ENCODE assay signal across 1 cellular context in the genomic region with DNA sequence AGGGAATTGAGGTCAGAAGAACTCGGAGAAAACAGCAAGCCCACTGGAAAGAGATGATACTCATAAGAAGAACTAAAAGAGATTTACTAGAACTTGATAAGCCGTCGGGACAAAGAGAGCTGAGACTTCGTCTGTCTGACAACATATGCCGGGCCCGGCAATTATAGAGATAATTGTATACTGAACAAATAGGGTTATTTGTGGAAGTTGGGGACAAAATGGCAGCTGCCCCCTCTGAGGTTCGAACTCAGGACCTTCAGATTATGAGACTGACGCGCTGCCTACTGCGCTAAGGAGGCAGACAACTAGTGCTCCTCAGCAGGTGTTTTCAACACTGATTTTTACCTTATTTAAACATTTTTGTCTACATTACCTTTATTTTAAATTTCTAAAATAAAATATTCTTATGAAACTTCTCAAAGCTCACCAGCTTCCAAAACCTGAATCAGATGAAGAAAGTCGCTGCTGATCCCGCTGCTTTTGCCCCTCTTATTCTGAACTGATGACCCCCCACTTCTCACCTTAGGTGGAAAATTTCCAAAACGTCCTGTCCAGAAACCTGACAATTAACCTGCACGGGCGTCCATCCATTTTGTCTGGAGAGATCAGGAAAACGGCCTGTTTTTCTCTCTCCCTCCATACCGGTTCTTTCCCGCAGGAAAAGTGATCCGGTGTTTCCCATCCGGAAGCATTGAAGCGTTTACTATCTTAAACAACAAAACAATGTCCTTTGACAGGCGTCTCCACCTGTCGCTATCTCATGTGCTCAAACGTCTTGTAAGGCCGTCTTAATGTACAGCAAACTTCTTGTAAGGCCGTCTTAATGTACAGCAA.
TF ChIP-seq lines count a peak whose summit lies in the region.

No MANE protein-coding gene starts in this region.

TF ChIP-seq in HepG2, 621 proteins besides CTCF, POLR2A, EP300 and RAD21 (continued from another document and continues in another):
- TF ChIP-seq CSRNP1 (CRISPR knock-in tag; IDR thresholded peaks at IDR 0.05) (peak; percentile 61; the same call in 1 of the 2 replicates), RFX5 (IDR thresholded peaks at IDR 0.05; ENCODE audit: low read depth, low read length) (no peak), KLF13 (CRISPR knock-in tag; IDR thresholded peaks at IDR 0.05) (no peak), ZNF282 (IDR thresholded peaks at IDR 0.05; ENCODE audit: partially characterized antibody) (no peak), ZNF879 (CRISPR knock-in tag; IDR thresholded peaks at IDR 0.05) (no peak), ARHGAP35 (CRISPR knock-in tag; IDR thresholded peaks at IDR 0.05; ENCODE audit: borderline replicate concordance) (no peak), ZNF232 (CRISPR knock-in tag; IDR thresholded peaks at IDR 0.05; ENCODE audit: borderline replicate concordance) (no peak), ZNF598 (CRISPR knock-in tag; IDR thresholded peaks at IDR 0.05; ENCODE audit: borderline replicate concordance) (no peak), ZNF652 (CRISPR knock-in tag; IDR thresholded peaks at IDR 0.05; ENCODE audit: borderline replicate concordance, low read depth) (no peak; the same call in 1 of the 2 replicates), RCOR2 (CRISPR knock-in tag; IDR thresholded peaks at IDR 0.05) (0 out of 2 replicates have a peak, but pooled peaks have one; percentile 25), ZMYM2 (CRISPR knock-in tag; IDR thresholded peaks at IDR 0.05) (0 out of 2 replicates have a peak, but pooled peaks have one; percentile 57), GLI4 (CRISPR knock-in tag; IDR thresholded peaks at IDR 0.05; ENCODE audit: borderline replicate concordance) (no peak), CHD2 (IDR thresholded peaks at IDR 0.05; ENCODE audit: low read depth, low read length) (no peak), REL (CRISPR knock-in tag; conservative IDR thresholded peaks at IDR 0.05) (no peak), GABPA (IDR thresholded peaks at IDR 0.05; ENCODE audit: low read depth, low read length) (no peak), GABPA (CRISPR knock-in tag; IDR thresholded peaks at IDR 0.05; ENCODE audit: low read depth) (0 out of 2 replicates have a peak, but pooled peaks have one; percentile 31), RNF219 (CRISPR knock-in tag; IDR thresholded peaks at IDR 0.05) (no peak), RERE (CRISPR knock-in tag; IDR thresholded peaks at IDR 0.05; ENCODE audit: low read depth) (no peak), YY1 (IDR thresholded peaks at IDR 0.05; ENCODE audit: insufficient read depth, insufficient replicate concordance, low read depth, low read length) (peak; percentile 84), ZNF576 (CRISPR knock-in tag; IDR thresholded peaks at IDR 0.05) (no peak), ZNF558 (CRISPR knock-in tag; IDR thresholded peaks at IDR 0.05; ENCODE audit: borderline replicate concordance) (no peak), KAT8 (CRISPR knock-in tag; IDR thresholded peaks at IDR 0.05) (peak; percentile 84), ZNF589 (CRISPR knock-in tag; conservative IDR thresholded peaks at IDR 0.05) (no peak), TCF7 (IDR thresholded peaks at IDR 0.05; ENCODE audit: low read depth) (no peak), CBFB (CRISPR knock-in tag; IDR thresholded peaks at IDR 0.05) (0 out of 2 replicates have a peak, but pooled peaks have one; percentile 16), ZSCAN31 (CRISPR knock-in tag; IDR thresholded peaks at IDR 0.05; ENCODE audit: low read depth) (no peak), REXO4 (CRISPR knock-in tag; IDR thresholded peaks at IDR 0.05; ENCODE audit: borderline replicate concordance) (no peak), ZNF350 (CRISPR knock-in tag; IDR thresholded peaks at IDR 0.05; ENCODE audit: borderline replicate concordance, low read depth) (0 out of 2 replicates have a peak, but pooled peaks have one; percentile 11), ISX (CRISPR knock-in tag; conservative IDR thresholded peaks at IDR 0.05) (no peak)
- TF ChIP-seq, protein P1, sequence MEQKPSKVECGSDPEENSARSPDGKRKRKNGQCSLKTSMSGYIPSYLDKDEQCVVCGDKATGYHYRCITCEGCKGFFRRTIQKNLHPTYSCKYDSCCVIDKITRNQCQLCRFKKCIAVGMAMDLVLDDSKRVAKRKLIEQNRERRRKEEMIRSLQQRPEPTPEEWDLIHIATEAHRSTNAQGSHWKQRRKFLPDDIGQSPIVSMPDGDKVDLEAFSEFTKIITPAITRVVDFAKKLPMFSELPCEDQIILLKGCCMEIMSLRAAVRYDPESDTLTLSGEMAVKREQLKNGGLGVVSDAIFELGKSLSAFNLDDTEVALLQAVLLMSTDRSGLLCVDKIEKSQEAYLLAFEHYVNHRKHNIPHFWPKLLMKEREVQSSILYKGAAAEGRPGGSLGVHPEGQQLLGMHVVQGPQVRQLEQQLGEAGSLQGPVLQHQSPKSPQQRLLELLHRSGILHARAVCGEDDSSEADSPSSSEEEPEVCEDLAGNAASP (CRISPR knock-in tag; IDR thresholded peaks at IDR 0.05; ENCODE audit: borderline replicate concordance), result peak; percentile 78
- TF ChIP-seq, protein P2, sequence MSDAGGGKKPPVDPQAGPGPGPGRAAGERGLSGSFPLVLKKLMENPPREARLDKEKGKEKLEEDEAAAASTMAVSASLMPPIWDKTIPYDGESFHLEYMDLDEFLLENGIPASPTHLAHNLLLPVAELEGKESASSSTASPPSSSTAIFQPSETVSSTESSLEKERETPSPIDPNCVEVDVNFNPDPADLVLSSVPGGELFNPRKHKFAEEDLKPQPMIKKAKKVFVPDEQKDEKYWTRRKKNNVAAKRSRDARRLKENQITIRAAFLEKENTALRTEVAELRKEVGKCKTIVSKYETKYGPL (CRISPR knock-in tag; IDR thresholded peaks at IDR 0.05), result no peak
- TF ChIP-seq, protein P3, sequence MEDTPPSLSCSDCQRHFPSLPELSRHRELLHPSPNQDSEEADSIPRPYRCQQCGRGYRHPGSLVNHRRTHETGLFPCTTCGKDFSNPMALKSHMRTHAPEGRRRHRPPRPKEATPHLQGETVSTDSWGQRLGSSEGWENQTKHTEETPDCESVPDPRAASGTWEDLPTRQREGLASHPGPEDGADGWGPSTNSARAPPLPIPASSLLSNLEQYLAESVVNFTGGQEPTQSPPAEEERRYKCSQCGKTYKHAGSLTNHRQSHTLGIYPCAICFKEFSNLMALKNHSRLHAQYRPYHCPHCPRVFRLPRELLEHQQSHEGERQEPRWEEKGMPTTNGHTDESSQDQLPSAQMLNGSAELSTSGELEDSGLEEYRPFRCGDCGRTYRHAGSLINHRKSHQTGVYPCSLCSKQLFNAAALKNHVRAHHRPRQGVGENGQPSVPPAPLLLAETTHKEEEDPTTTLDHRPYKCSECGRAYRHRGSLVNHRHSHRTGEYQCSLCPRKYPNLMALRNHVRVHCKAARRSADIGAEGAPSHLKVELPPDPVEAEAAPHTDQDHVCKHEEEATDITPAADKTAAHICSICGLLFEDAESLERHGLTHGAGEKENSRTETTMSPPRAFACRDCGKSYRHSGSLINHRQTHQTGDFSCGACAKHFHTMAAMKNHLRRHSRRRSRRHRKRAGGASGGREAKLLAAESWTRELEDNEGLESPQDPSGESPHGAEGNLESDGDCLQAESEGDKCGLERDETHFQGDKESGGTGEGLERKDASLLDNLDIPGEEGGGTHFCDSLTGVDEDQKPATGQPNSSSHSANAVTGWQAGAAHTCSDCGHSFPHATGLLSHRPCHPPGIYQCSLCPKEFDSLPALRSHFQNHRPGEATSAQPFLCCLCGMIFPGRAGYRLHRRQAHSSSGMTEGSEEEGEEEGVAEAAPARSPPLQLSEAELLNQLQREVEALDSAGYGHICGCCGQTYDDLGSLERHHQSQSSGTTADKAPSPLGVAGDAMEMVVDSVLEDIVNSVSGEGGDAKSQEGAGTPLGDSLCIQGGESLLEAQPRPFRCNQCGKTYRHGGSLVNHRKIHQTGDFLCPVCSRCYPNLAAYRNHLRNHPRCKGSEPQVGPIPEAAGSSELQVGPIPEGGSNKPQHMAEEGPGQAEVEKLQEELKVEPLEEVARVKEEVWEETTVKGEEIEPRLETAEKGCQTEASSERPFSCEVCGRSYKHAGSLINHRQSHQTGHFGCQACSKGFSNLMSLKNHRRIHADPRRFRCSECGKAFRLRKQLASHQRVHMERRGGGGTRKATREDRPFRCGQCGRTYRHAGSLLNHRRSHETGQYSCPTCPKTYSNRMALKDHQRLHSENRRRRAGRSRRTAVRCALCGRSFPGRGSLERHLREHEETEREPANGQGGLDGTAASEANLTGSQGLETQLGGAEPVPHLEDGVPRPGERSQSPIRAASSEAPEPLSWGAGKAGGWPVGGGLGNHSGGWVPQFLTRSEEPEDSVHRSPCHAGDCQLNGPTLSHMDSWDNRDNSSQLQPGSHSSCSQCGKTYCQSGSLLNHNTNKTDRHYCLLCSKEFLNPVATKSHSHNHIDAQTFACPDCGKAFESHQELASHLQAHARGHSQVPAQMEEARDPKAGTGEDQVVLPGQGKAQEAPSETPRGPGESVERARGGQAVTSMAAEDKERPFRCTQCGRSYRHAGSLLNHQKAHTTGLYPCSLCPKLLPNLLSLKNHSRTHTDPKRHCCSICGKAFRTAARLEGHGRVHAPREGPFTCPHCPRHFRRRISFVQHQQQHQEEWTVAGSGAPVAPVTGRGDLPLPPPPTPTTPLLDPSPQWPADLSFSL (CRISPR knock-in tag; IDR thresholded peaks at IDR 0.05), result no peak
- TF ChIP-seq, protein P4, sequence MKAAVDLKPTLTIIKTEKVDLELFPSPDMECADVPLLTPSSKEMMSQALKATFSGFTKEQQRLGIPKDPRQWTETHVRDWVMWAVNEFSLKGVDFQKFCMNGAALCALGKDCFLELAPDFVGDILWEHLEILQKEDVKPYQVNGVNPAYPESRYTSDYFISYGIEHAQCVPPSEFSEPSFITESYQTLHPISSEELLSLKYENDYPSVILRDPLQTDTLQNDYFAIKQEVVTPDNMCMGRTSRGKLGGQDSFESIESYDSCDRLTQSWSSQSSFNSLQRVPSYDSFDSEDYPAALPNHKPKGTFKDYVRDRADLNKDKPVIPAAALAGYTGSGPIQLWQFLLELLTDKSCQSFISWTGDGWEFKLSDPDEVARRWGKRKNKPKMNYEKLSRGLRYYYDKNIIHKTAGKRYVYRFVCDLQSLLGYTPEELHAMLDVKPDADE (CRISPR knock-in tag; IDR thresholded peaks at IDR 0.05), result no peak
